In the genomic region with DNA sequence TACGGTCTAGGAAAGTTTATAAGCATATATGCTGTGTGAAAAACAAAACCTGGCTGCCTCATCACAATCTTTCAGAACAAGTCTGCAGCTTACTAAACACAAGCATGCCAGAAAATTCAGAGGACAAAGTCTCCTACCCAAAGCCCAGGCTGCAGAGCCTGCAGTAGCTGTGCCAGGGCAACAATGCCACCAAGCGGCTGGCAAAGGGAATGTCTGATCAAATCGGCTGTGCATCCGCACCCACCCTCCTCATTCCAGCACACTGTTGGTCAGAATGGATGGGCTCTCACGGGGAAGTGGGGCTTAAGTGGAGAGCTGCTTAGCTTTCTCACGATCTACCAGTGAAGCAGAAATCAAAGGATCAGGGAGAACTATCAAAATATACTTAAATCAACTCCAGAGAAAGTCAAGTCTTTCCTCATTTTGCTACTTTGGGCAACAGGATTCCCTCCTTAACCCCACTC, we compare ENCODE assay signal across 1 cellular context.
A peak's percentile ranks its signal among the peaks of the same experiment; 100 is the strongest.
TF ChIP-seq lines count a peak whose summit lies in the region.

No MANE protein-coding gene starts in this region.

TF ChIP-seq in HepG2, 621 proteins besides CTCF, POLR2A, EP300 and RAD21 (continued from another document and continues in another):
- TF ChIP-seq, protein P1, sequence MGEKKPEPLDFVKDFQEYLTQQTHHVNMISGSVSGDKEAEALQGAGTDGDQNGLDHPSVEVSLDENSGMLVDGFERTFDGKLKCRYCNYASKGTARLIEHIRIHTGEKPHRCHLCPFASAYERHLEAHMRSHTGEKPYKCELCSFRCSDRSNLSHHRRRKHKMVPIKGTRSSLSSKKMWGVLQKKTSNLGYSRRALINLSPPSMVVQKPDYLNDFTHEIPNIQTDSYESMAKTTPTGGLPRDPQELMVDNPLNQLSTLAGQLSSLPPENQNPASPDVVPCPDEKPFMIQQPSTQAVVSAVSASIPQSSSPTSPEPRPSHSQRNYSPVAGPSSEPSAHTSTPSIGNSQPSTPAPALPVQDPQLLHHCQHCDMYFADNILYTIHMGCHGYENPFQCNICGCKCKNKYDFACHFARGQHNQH (CRISPR knock-in tag; IDR thresholded peaks at IDR 0.05): peak; percentile 63; the same call in 1 of the 2 replicates
- peak; percentile 73; the same call in 1 of the 2 replicates for TF ChIP-seq ZNF33B (CRISPR knock-in tag; IDR thresholded peaks at IDR 0.05)
- TF ChIP-seq, protein P2, sequence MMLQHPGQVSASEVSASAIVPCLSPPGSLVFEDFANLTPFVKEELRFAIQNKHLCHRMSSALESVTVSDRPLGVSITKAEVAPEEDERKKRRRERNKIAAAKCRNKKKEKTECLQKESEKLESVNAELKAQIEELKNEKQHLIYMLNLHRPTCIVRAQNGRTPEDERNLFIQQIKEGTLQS (CRISPR knock-in tag; IDR thresholded peaks at IDR 0.05): peak; percentile 54; the same call in 1 of the 2 replicates
- TF ChIP-seq, protein P3, sequence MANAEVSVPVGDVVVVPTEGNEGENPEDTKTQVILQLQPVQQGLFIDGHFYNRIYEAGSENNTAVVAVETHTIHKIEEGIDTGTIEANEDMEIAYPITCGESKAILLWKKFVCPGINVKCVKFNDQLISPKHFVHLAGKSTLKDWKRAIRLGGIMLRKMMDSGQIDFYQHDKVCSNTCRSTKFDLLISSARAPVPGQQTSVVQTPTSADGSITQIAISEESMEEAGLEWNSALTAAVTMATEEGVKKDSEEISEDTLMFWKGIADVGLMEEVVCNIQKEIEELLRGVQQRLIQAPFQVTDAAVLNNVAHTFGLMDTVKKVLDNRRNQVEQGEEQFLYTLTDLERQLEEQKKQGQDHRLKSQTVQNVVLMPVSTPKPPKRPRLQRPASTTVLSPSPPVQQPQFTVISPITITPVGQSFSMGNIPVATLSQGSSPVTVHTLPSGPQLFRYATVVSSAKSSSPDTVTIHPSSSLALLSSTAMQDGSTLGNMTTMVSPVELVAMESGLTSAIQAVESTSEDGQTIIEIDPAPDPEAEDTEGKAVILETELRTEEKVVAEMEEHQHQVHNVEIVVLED (CRISPR knock-in tag; IDR thresholded peaks at IDR 0.05; ENCODE audit: borderline replicate concordance): peak; percentile 43; the same call in 1 of the 2 replicates
- no peak for TF ChIP-seq HOXD1 (CRISPR knock-in tag; IDR thresholded peaks at IDR 0.05)
- no peak for TF ChIP-seq ZNF672 (CRISPR knock-in tag; IDR thresholded peaks at IDR 0.05)
- TF ChIP-seq HNRNPL (IDR thresholded peaks at IDR 0.05; ENCODE audit: low read depth, low read length): peak; percentile 75; the same call in 1 of the 2 replicates
- TF ChIP-seq DMAP1 (CRISPR knock-in tag; IDR thresholded peaks at IDR 0.05): 0 out of 2 replicates have a peak, but pooled peaks have one; percentile 42
- no peak for TF ChIP-seq TCF7 (IDR thresholded peaks at IDR 0.05; ENCODE audit: low read depth)
- peak; percentile 72; the same call in 1 of the 2 replicates for TF ChIP-seq ZNF44 (CRISPR knock-in tag; IDR thresholded peaks at IDR 0.05)
- TF ChIP-seq MTF1 (CRISPR knock-in tag; IDR thresholded peaks at IDR 0.05): no peak
- peak; percentile 92; the same call in 1 of the 2 replicates for TF ChIP-seq CBX5 (CRISPR knock-in tag; IDR thresholded peaks at IDR 0.05; ENCODE audit: borderline replicate concordance)
- no peak for TF ChIP-seq FOXA1 (IDR thresholded peaks at IDR 0.05)
- TF ChIP-seq FOXA1 (CRISPR knock-in tag; IDR thresholded peaks at IDR 0.05): peak; percentile 39; the same call in 1 of the 2 replicates
- TF ChIP-seq ZFYVE20 (CRISPR knock-in tag; IDR thresholded peaks at IDR 0.05; ENCODE audit: borderline replicate concordance, low read depth): no peak
- TF ChIP-seq IRX3 (CRISPR knock-in tag; IDR thresholded peaks at IDR 0.05; ENCODE audit: borderline replicate concordance, low read depth): peak; percentile 49; the same call in 1 of the 2 replicates
- TF ChIP-seq HDAC2 (CRISPR knock-in tag; IDR thresholded peaks at IDR 0.05): peak; percentile 74; the same call in 1 of the 2 replicates
- TF ChIP-seq, protein P4, sequence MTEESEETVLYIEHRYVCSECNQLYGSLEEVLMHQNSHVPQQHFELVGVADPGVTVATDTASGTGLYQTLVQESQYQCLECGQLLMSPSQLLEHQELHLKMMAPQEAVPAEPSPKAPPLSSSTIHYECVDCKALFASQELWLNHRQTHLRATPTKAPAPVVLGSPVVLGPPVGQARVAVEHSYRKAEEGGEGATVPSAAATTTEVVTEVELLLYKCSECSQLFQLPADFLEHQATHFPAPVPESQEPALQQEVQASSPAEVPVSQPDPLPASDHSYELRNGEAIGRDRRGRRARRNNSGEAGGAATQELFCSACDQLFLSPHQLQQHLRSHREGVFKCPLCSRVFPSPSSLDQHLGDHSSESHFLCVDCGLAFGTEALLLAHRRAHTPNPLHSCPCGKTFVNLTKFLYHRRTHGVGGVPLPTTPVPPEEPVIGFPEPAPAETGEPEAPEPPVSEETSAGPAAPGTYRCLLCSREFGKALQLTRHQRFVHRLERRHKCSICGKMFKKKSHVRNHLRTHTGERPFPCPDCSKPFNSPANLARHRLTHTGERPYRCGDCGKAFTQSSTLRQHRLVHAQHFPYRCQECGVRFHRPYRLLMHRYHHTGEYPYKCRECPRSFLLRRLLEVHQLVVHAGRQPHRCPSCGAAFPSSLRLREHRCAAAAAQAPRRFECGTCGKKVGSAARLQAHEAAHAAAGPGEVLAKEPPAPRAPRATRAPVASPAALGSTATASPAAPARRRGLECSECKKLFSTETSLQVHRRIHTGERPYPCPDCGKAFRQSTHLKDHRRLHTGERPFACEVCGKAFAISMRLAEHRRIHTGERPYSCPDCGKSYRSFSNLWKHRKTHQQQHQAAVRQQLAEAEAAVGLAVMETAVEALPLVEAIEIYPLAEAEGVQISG (CRISPR knock-in tag; IDR thresholded peaks at IDR 0.05): peak; percentile 48; the same call in 1 of the 2 replicates
- no peak for TF ChIP-seq YEATS4 (CRISPR knock-in tag; IDR thresholded peaks at IDR 0.05; ENCODE audit: borderline replicate concordance)
- no peak; the same call in 1 of the 2 replicates for TF ChIP-seq RFXANK (CRISPR knock-in tag; IDR thresholded peaks at IDR 0.05)
- TF ChIP-seq RARG (CRISPR knock-in tag; IDR thresholded peaks at IDR 0.05; ENCODE audit: low read depth): no peak
- TF ChIP-seq JARID2 (CRISPR knock-in tag; IDR thresholded peaks at IDR 0.05; ENCODE audit: insufficient replicate concordance): no peak
- peak in 1 of 2 experiments; percentile 84; a peak in 2 of 4 replicates for TF ChIP-seq KLF16 (CRISPR knock-in tag; IDR thresholded peaks at IDR 0.05)
- no peak for TF ChIP-seq ZNF530 (CRISPR knock-in tag; IDR thresholded peaks at IDR 0.05; ENCODE audit: low read depth)
- TF ChIP-seq, protein P5, sequence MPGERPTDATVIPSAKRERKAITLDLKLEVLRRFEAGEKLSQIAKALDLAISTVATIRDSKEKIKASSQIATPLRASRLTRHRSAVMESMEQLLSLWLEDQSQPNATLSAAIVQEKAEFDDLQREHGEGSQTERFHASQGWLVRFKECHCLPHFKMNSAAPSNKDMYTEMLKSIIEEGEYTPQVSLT (CRISPR knock-in tag; IDR thresholded peaks at IDR 0.05; ENCODE audit: borderline replicate concordance, low read depth): no peak
- TF ChIP-seq NR2C2 (CRISPR knock-in tag; IDR thresholded peaks at IDR 0.05; ENCODE audit: borderline replicate concordance): 0 out of 2 replicates have a peak, but pooled peaks have one; percentile 36
- TF ChIP-seq, protein P6, sequence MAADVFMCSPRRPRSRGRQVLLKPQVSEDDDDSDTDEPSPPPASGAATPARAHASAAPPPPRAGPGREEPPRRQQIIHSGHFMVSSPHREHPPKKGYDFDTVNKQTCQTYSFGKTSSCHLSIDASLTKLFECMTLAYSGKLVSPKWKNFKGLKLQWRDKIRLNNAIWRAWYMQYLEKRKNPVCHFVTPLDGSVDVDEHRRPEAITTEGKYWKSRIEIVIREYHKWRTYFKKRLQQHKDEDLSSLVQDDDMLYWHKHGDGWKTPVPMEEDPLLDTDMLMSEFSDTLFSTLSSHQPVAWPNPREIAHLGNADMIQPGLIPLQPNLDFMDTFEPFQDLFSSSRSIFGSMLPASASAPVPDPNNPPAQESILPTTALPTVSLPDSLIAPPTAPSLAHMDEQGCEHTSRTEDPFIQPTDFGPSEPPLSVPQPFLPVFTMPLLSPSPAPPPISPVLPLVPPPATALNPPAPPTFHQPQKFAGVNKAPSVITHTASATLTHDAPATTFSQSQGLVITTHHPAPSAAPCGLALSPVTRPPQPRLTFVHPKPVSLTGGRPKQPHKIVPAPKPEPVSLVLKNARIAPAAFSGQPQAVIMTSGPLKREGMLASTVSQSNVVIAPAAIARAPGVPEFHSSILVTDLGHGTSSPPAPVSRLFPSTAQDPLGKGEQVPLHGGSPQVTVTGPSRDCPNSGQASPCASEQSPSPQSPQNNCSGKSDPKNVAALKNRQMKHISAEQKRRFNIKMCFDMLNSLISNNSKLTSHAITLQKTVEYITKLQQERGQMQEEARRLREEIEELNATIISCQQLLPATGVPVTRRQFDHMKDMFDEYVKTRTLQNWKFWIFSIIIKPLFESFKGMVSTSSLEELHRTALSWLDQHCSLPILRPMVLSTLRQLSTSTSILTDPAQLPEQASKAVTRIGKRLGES (CRISPR knock-in tag; IDR thresholded peaks at IDR 0.05; ENCODE audit: borderline replicate concordance): no peak
- TF ChIP-seq SMC3 (IDR thresholded peaks at IDR 0.05; ENCODE audit: low read length): peak; percentile 98
- TF ChIP-seq PHF5A (CRISPR knock-in tag; IDR thresholded peaks at IDR 0.05; ENCODE audit: low read depth, unreplicated experiment): peak; percentile 53
- TF ChIP-seq LCORL (IDR thresholded peaks at IDR 0.05): no peak
- TF ChIP-seq LCORL (CRISPR knock-in tag; IDR thresholded peaks at IDR 0.05): peak; percentile 89
- 0 out of 2 replicates have a peak, but pooled peaks have one; percentile 21 for TF ChIP-seq KDM1A (CRISPR knock-in tag; IDR thresholded peaks at IDR 0.05)
- TF ChIP-seq RCOR2 (CRISPR knock-in tag; IDR thresholded peaks at IDR 0.05): 0 out of 2 replicates have a peak, but pooled peaks have one; percentile 47
- TF ChIP-seq, protein P7, sequence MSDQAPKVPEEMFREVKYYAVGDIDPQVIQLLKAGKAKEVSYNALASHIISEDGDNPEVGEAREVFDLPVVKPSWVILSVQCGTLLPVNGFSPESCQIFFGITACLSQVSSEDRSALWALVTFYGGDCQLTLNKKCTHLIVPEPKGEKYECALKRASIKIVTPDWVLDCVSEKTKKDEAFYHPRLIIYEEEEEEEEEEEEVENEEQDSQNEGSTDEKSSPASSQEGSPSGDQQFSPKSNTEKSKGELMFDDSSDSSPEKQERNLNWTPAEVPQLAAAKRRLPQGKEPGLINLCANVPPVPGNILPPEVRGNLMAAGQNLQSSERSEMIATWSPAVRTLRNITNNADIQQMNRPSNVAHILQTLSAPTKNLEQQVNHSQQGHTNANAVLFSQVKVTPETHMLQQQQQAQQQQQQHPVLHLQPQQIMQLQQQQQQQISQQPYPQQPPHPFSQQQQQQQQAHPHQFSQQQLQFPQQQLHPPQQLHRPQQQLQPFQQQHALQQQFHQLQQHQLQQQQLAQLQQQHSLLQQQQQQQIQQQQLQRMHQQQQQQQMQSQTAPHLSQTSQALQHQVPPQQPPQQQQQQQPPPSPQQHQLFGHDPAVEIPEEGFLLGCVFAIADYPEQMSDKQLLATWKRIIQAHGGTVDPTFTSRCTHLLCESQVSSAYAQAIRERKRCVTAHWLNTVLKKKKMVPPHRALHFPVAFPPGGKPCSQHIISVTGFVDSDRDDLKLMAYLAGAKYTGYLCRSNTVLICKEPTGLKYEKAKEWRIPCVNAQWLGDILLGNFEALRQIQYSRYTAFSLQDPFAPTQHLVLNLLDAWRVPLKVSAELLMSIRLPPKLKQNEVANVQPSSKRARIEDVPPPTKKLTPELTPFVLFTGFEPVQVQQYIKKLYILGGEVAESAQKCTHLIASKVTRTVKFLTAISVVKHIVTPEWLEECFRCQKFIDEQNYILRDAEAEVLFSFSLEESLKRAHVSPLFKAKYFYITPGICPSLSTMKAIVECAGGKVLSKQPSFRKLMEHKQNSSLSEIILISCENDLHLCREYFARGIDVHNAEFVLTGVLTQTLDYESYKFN (CRISPR knock-in tag; conservative IDR thresholded peaks at IDR 0.05): peak; percentile 66
- TF ChIP-seq ELF1 (CRISPR knock-in tag; IDR thresholded peaks at IDR 0.05): peak; percentile 42; the same call in 1 of the 2 replicates
- TF ChIP-seq, protein P8, sequence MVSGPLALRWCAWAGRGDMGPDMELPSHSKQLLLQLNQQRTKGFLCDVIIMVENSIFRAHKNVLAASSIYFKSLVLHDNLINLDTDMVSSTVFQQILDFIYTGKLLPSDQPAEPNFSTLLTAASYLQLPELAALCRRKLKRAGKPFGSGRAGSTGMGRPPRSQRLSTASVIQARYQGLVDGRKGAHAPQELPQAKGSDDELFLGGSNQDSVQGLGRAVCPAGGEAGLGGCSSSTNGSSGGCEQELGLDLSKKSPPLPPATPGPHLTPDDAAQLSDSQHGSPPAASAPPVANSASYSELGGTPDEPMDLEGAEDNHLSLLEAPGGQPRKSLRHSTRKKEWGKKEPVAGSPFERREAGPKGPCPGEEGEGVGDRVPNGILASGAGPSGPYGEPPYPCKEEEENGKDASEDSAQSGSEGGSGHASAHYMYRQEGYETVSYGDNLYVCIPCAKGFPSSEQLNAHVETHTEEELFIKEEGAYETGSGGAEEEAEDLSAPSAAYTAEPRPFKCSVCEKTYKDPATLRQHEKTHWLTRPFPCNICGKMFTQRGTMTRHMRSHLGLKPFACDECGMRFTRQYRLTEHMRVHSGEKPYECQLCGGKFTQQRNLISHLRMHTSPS (CRISPR knock-in tag; IDR thresholded peaks at IDR 0.05; ENCODE audit: low read depth): peak; percentile 88
- peak; percentile 65 for TF ChIP-seq THAP11 (CRISPR knock-in tag; IDR thresholded peaks at IDR 0.05)
- peak; percentile 76 for TF ChIP-seq RXRB (CRISPR knock-in tag; IDR thresholded peaks at IDR 0.05; ENCODE audit: borderline replicate concordance)
- TF ChIP-seq NR2F6 (IDR thresholded peaks at IDR 0.05): 0 out of 2 replicates have a peak, but pooled peaks have one; percentile 14
- TF ChIP-seq NR2F6 (CRISPR knock-in tag; IDR thresholded peaks at IDR 0.05): peak; percentile 54; the same call in 1 of the 2 replicates
- peak; percentile 31; the same call in 1 of the 2 replicates for TF ChIP-seq ZKSCAN8 (CRISPR knock-in tag; IDR thresholded peaks at IDR 0.05; ENCODE audit: borderline replicate concordance)
